ENCODE assay signal across 8 cellular contexts in the genomic region with DNA sequence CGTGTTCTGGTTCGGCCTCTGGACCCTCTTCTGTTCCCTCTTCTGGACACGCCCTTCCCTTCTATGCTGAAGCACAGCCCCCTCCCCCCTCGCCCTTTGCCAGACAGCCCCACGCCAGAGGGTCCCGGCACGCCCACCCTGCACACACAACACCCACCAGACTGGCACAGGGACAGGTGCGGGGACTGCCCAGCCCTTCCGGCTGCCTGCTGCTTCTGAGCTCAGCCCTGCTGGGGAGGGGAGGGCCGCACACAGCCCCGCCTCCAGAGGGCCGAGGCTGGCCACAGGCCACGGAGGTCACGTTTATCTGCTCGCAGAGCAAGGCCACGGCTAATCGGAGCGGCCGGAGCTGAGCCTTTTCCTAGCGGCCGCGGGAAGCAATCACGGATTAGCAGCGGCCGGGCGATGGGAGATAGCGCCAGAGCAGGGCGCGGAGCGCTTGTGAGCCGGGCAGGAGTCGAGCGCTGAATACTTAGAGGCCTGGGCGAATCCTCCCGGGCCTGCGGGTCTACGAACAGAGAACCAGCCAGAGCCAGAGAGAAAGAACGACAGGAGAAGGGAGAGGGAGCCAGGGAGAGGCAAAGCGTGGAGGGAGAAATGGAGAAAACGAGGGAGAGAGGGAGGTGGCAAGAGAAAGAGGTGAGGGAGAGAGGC. TPM values are rescaled to one million over a fixed set of nuclear protein-coding genes. Genes with fewer than 3 reads are reported as not detected.
DNase-seq lines count a peak whose midpoint lies in the region; ATAC-seq and TF ChIP-seq lines count a peak whose summit lies in the region.

No MANE protein-coding gene starts in this region.

- H3K4me3 Mint-ChIP-seq in CD14-positive monocyte = peak overlapping the region; percentile 98 to 100

- H3K9me3 Mint-ChIP-seq in CD14-positive monocyte = peaks cover 9 to 18% (median 14%) of the 10 kb centered on the region in 7 donors

- no peaks in the 10 kb centered on the region for H3K36me3 Mint-ChIP-seq in CD14-positive monocyte

- no peaks in the 10 kb centered on the region for H3K36me3 ChIP-seq in lower lobe of right lung

- H3K9me3 ChIP-seq in lower lobe of right lung = no peaks in the 10 kb centered on the region

- DNase-seq in CD14-positive monocyte (ENCODE audit: low spot score) = peak; percentile 73
- DNase-seq in NCI-H510A treated with DMSO at 0.1 percent for 48 hours (lab: John Stamatoyannopoulos, UW) = peak; percentile 28
- peak; percentile 82 for DNase-seq in ecto neural progenitor cell (ENCODE audit: low spot score)
- peak; percentile 84 for DNase-seq in lower lobe of right lung
- peak in 33 of 49 donors; percentile 10 to 86 (median 39) for DNase-seq in substantia nigra (lab: John Stamatoyannopoulos, UW)
- no peak for DNase-seq in GM10248 (ENCODE audit: extremely low spot score)
- DNase-seq in activated naive CD4-positive, alpha-beta T cell (lab: John Stamatoyannopoulos, UW) = no peak

- peak; percentile 90 to 93 for ATAC-seq in lower lobe of right lung
- no peak for ATAC-seq in HG03039 (IDR thresholded peaks at IDR 0.05; ENCODE audit: unreplicated experiment)

- H3K27me3 ChIP-seq in lower lobe of right lung (ENCODE audit: low read depth) = no peaks in the 10 kb centered on the region

- H3K4me1 Mint-ChIP-seq in CD14-positive monocyte = peaks cover 25% of the 10 kb centered on the region

- peak overlapping the region in 5 of 7 donors; percentile 24 to 85 (median 49) for H3K27ac Mint-ChIP-seq in CD14-positive monocyte

- peaks cover 44 to 67% (median 47%) of the 10 kb centered on the region in 3 donors for H3K27me3 Mint-ChIP-seq in CD14-positive monocyte (ENCODE audit: low read depth in 3 of 3)

- intact Hi-C loops in CD14-positive monocyte (cut with micrococcal nuclease) (no loop called here), lower lobe of right lung (cut with DNase I) (no loop called here)

- CTCF ChIA-PET in GM10248 (lab: Yijun Ruan, JAX) = interaction anchor here (1.3 to 1.6 kb wide), 3 partner anchors 7 to 142 kb away, joined by 3 to 6 read pairs (median 4); no protein-coding TSS in a partner anchor

- peak overlapping the region; percentile 53 for H3K4me3 ChIP-seq in lower lobe of right lung

- peak; percentile 8 for TF ChIP-seq CTCF in CD14-positive monocyte (IDR thresholded peaks at IDR 0.05)
- TF ChIP-seq CTCF in lower lobe of right lung (IDR thresholded peaks at IDR 0.05) = peak; percentile 27
- TF ChIP-seq CTCF in GM10248 (IDR thresholded peaks at IDR 0.05; ENCODE audit: control extremely low read depth, extremely low read depth, low read depth, missing control alignments) = no peak

- peaks cover 17% of the 10 kb centered on the region for H3K4me1 ChIP-seq in lower lobe of right lung

- H3K27ac ChIP-seq in lower lobe of right lung = no peak overlapping the region
- peak overlapping the region; percentile 64 for H3K27ac ChIP-seq in substantia nigra (ENCODE audit: low read depth, low read length, poor library complexity, severe bottlenecking)

- POLR2A ChIA-PET in GM10248 (lab: Yijun Ruan, JAX) = no interaction called here

RNA-seq across cellular contexts. Expression of gene OTUB1, which starts 21.5 kb away (rescaled TPM):
- polyA plus RNA-seq in CD14-positive monocyte = 100 to 1,000 TPM; 140 to 170 TPM
- 61.9 TPM for total RNA-seq in lower lobe of right lung

RNA-seq across cellular contexts. Expression of gene FLRT1, which starts 28.0 kb away (rescaled TPM):
- polyA plus RNA-seq in CD14-positive monocyte = not detected
- total RNA-seq in lower lobe of right lung = not detected

RNA-seq across cellular contexts. Expression of gene COX8A, which starts 33.3 kb away (rescaled TPM):
- polyA plus RNA-seq in CD14-positive monocyte = 100 to 1,000 TPM; 526 to 588 TPM
- total RNA-seq in lower lobe of right lung = 212 TPM

Comparison
In these comparisons a context has a peak if more than half of its experiments do, and no peak if none do; other contexts are left out.
1. DNase-seq: peak in CD14-positive monocyte (single experiment), NCI-H510A treated with DMSO at 0.1 percent for 48 hours (single experiment), ecto neural progenitor cell (single experiment), lower lobe of right lung (single experiment) and substantia nigra (33 of 49); none in GM10248 (single experiment) and activated naive CD4-positive, alpha-beta T cell (0 of 4).